Comparison of ENCODE assay signal across 8 cellular contexts in the genomic region with DNA sequence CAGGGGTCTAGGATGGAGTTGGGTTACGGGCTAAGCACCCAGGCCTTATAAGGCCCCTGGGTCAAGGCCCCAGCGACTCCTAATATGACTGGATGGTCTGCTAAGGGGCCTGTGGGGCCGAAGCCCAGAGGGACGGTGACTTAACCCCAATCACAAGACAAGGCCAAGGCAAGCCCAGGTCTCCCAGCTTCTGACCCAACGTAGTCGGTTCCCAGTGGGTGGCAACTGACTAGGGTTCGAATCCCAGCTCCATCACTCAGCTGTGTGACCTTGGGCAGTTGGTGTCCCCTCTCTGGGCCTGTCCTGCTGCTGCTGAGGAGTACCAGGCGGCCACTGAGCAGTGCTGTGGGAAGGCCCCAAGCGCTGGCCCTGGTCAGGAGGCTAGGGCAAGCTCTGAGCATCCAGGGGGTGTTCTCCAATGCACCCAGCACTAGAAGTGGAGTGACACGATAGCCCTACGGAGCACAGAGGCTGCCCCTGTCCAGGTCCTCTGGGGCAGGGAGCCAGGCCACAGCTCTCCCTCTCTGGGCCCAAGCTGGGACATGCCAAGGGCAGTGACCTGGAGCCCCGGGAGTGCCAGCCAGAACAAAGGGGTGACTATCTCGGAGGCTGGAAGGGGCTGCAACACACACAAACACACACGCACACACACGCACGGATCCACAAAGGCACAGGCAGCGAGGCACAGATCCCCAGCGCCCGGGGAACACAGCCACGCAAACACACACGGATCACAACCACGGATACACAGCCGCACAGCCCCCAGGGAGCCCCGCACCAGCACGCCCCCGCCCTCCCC. TPM values are rescaled to one million over a fixed set of nuclear protein-coding genes. Genes with fewer than 3 reads are reported as not detected.
A peak's percentile ranks its signal among the peaks of the same experiment; 100 is the strongest.
DNase-seq lines count a peak whose midpoint lies in the region; TF ChIP-seq lines count a peak whose summit lies in the region.

No MANE protein-coding gene starts in this region.

- peak overlapping the region; percentile 91 for H2AK5ac ChIP-seq in neuronal stem cell (ENCODE audit: low read depth, low read length)

- H2BK5ac ChIP-seq in neuronal stem cell (ENCODE audit: low read length): peak overlapping the region; percentile 26

- TF ChIP-seq CTCF in BJ (IDR thresholded peaks at IDR 0.05; ENCODE audit: insufficient read depth, low read depth, low read length) (no peak), fibroblast of pulmonary artery (IDR thresholded peaks at IDR 0.05; ENCODE audit: low read length, missing control alignments) (no peak)

- peak overlapping the region; percentile 76 for H3K4me2 ChIP-seq in neuronal stem cell (ENCODE audit: insufficient read depth, low read length, poor library complexity, severe bottlenecking)

- peak overlapping the region; percentile 29 for H2BK120ac ChIP-seq in neuronal stem cell (ENCODE audit: low read depth, low read length)

- H3K18ac ChIP-seq in neuronal stem cell (ENCODE audit: low read length): peak overlapping the region; percentile 95

- H3K9me3 ChIP-seq in SJSA1 (replicated peaks): no peaks in the 10 kb centered on the region
- no peaks in the 10 kb centered on the region for H3K9me3 ChIP-seq in neuronal stem cell (replicated peaks in 1 of 2; ENCODE audit: control insufficient read depth in 2 of 2, insufficient read depth in 1 of 2, low read depth in 1 of 2, low read length in 2 of 2)

- peak overlapping the region; percentile 64 for H3K14ac ChIP-seq in neuronal stem cell (ENCODE audit: low read length)

- POLR2A ChIA-PET in BJ (lab: Charles Lee): no interaction called here

- H3K4me1 ChIP-seq in SJSA1 (replicated peaks) (peaks cover 15% of the 10 kb centered on the region), neuronal stem cell (ENCODE audit: control insufficient read depth in 2 of 2, insufficient read depth in 1 of 2, low read depth in 1 of 2, low read length in 2 of 2) (peaks cover 15 to 48% of the 10 kb centered on the region in 2 donors)

- H3K27ac ChIP-seq in SJSA1: peak overlapping the region; percentile 26; the same call in 1 of the 2 replicates
- H3K27ac ChIP-seq in neuronal stem cell (replicated peaks; ENCODE audit: low read length): no peak overlapping the region

- H2BK15ac ChIP-seq in neuronal stem cell (ENCODE audit: low read length): peak overlapping the region; percentile 19

- H3K9ac ChIP-seq in neuronal stem cell (ENCODE audit: low read depth, low read length, poor library complexity): peak overlapping the region; percentile 83

- no peaks in the 10 kb centered on the region for H3K27me3 ChIP-seq in BJ (ENCODE audit: control insufficient read depth, insufficient read depth, low read length)
- no peaks in the 10 kb centered on the region for H3K27me3 ChIP-seq in SJSA1 (replicated peaks)
- H3K27me3 ChIP-seq in neuronal stem cell (ENCODE audit: control insufficient read depth in 3 of 3, insufficient read depth in 3 of 3, low read depth in 1 of 3, low read length in 3 of 3): no peaks in the 10 kb centered on the region

- H4K91ac ChIP-seq in neuronal stem cell (ENCODE audit: low read depth, low read length, poor library complexity): peak overlapping the region; percentile 68

- H2AFZ ChIP-seq in neuronal stem cell (ENCODE audit: low read length): peak overlapping the region; percentile 96

- H3K36me3 ChIP-seq in BJ (ENCODE audit: control insufficient read depth, insufficient read depth, low read length) (peaks cover under 1% of the 10 kb centered on the region; the same call in 1 of the 2 replicates), SJSA1 (peaks cover 3% of the 10 kb centered on the region; the same call in 1 of the 2 replicates), neuronal stem cell (replicated peaks in 1 of 2; ENCODE audit: control insufficient read depth in 2 of 2, insufficient read depth in 2 of 2, low read length in 2 of 2) (no peaks in the 10 kb centered on the region)

- no CpG with 5 or more reads among the region's 26 CpGs for WGBS in neuronal stem cell (ENCODE audit: extremely low coverage in 2 of 2, insufficient read length in 2 of 2, insufficient replicate concordance in 1 of 2), 2 donors

- H3K4me3 ChIP-seq in BJ (ENCODE audit: low read depth, low read length) (peak overlapping the region; percentile 44), SJSA1 (peak overlapping the region; percentile 39), fibroblast of pulmonary artery (replicated peaks; ENCODE audit: low read depth, low read length) (peak overlapping the region; percentile 60), neuronal stem cell (ENCODE audit: low read length in 2 of 2) (peak overlapping the region; percentile 50 to 79)

- H4K8ac ChIP-seq in neuronal stem cell (ENCODE audit: low read depth, low read length): no peak overlapping the region

- CTCF ChIA-PET in BJ (lab: Yijun Ruan, JAX): interaction anchor here (1.3 to 1.6 kb wide), 2 partner anchors 7 to 32 kb away, joined by 3 to 5 read pairs; no protein-coding TSS in a partner anchor

- H3K79me1 ChIP-seq in neuronal stem cell (ENCODE audit: low read depth, low read length): peaks cover 5% of the 10 kb centered on the region

- H3K23ac ChIP-seq in neuronal stem cell (ENCODE audit: low read depth, low read length, poor library complexity): peak overlapping the region; percentile 75

- DNase-seq in BJ (ENCODE audit: low read depth) (no peak), SJSA1 (ENCODE audit: low read depth in 1 of 2, low spot score in 2 of 2) (peak in 1 of 2 experiments; percentile 39), fibroblast of pulmonary artery (ENCODE audit: low read depth) (peak; percentile 20), neuronal stem cell (ENCODE audit: low spot score) (no peak), globus pallidus (ENCODE audit: low spot score) (no peak), GM19238 (ENCODE audit: insufficient read length, low spot score) (no peak), NCI-H128 (lab: John Stamatoyannopoulos, UW; ENCODE audit: unreplicated experiment) (no peak)
- no peak for DNase-seq in activated CD4-positive, CD25-positive, alpha-beta regulatory T cell (lab: John Stamatoyannopoulos, UW)

- H3K4ac ChIP-seq in neuronal stem cell (ENCODE audit: low read length): no peak overlapping the region

- peak overlapping the region; percentile 23 for H2BK12ac ChIP-seq in neuronal stem cell (ENCODE audit: low read length)

RNA-seq across cellular contexts. Expression of a gene that starts 0.5 kb away (rescaled TPM):
- polyA plus RNA-seq in BJ (2011; rRNA removed): 65.1 and 102 TPM in 2 replicates
- 4.2 and 8.3 TPM in 2 replicates for polyA minus RNA-seq in BJ (2011; rRNA and poly(A)+ RNA removed)
- 32.6 and 32.7 TPM in 2 replicates for total RNA-seq in SJSA1 (2014; rRNA removed; shearing (Covaris generic))
- 36.1 TPM for polyA plus RNA-seq in neuronal stem cell (2013, experiment 1 of 2)
- 36.6 TPM for polyA plus RNA-seq in neuronal stem cell (2013, experiment 2 of 2)

RNA-seq across cellular contexts. Expression of a gene that starts 22.4 kb away (rescaled TPM):
- 48.5 and 78.3 TPM in 2 replicates for polyA plus RNA-seq in BJ (2011; rRNA removed)
- polyA minus RNA-seq in BJ (2011; rRNA and poly(A)+ RNA removed): 35.8 and 60.1 TPM in 2 replicates
- 37.0 and 42.9 TPM in 2 replicates for total RNA-seq in SJSA1 (2014; rRNA removed; shearing (Covaris generic))
- polyA plus RNA-seq in neuronal stem cell (2013, experiment 1 of 2): 31.0 TPM
- polyA plus RNA-seq in neuronal stem cell (2013, experiment 2 of 2): 30.5 TPM

RNA-seq across cellular contexts. Expression of a gene that starts 22.5 kb away (rescaled TPM):
- polyA plus RNA-seq in BJ (2011; rRNA removed): 23.3 and 44.6 TPM in 2 replicates
- 25.9 and 55.6 TPM in 2 replicates for polyA minus RNA-seq in BJ (2011; rRNA and poly(A)+ RNA removed)
- 6.8 and 8.7 TPM in 2 replicates for total RNA-seq in SJSA1 (2014; rRNA removed; shearing (Covaris generic))
- polyA plus RNA-seq in neuronal stem cell (2013, experiment 1 of 2): 0.11 TPM
- 0.10 TPM for polyA plus RNA-seq in neuronal stem cell (2013, experiment 2 of 2)

RNA-seq across cellular contexts. Expression of a gene that starts 39.9 kb away (rescaled TPM):
- polyA plus RNA-seq in BJ (2011; rRNA removed): 21.4 and 35.5 TPM in 2 replicates
- polyA minus RNA-seq in BJ (2011; rRNA and poly(A)+ RNA removed): 20.2 and 28.6 TPM in 2 replicates
- 26.5 and 43.5 TPM in 2 replicates for total RNA-seq in SJSA1 (2014; rRNA removed; shearing (Covaris generic))
- 11.3 TPM for polyA plus RNA-seq in neuronal stem cell (2013, experiment 1 of 2)
- polyA plus RNA-seq in neuronal stem cell (2013, experiment 2 of 2): 12.7 TPM

RNA-seq across cellular contexts. Expression of a gene that starts 53.6 kb away (rescaled TPM):
- 1.9 and 2.3 TPM in 2 replicates for polyA plus RNA-seq in BJ (2011; rRNA removed)
- polyA minus RNA-seq in BJ (2011; rRNA and poly(A)+ RNA removed): 0.98 and 1.1 TPM in 2 replicates
- total RNA-seq in SJSA1 (2014; rRNA removed; shearing (Covaris generic)): 1.6 and 18.4 TPM in 2 replicates
- 2.4 TPM for polyA plus RNA-seq in neuronal stem cell (2013, experiment 1 of 2)
- 2.5 TPM for polyA plus RNA-seq in neuronal stem cell (2013, experiment 2 of 2)
